ENCODE assay signal across 8 cellular contexts in genomic region chr3:107662109-107662477, GRCh38.
A peak's percentile ranks its signal among the peaks of the same experiment; 100 is the strongest.
DNase-seq lines count a peak whose midpoint lies in the region; ATAC-seq, FAIRE-seq and TF ChIP-seq lines count a peak whose summit lies in the region.

No MANE protein-coding gene starts in this region.

- intact Hi-C loops in upper lobe of right lung (cut with DNase I): no loop called here

- H3K36me3 Mint-ChIP-seq in activated naive CD4-positive, alpha-beta T cell treated with anti-CD3 and anti-CD28 coated beads, Interleukin-2, amount 50 U/mL, for 72 hours: no peaks in the 10 kb centered on the region

- DNase-seq in activated naive CD4-positive, alpha-beta T cell treated with anti-CD3 and anti-CD28 coated beads, Interleukin-2, amount 50 U/mL, for 72 hours (ENCODE audit: low spot score in 2 of 2): no peak
- DNase-seq in activated naive CD4-positive, alpha-beta T cell treated with Interleukin-2 at 50 U/mL for 16 hours: no peak
- DNase-seq in bronchial epithelial cell (ENCODE audit: low read depth) (peak; percentile 78), lung (ENCODE audit: low spot score) (no peak), upper lobe of right lung (no peak), iPS-NIHi7 (ENCODE audit: extremely low spot score) (no peak)
- no peak for DNase-seq in central memory CD4-positive, alpha-beta T cell

- H3K4me1 ChIP-seq in lung (ENCODE audit: control insufficient read depth in 2 of 2, insufficient read depth in 2 of 2, low read length in 2 of 2): peaks cover 0 to 8% of the 10 kb centered on the region in 2 donors
- peaks cover 28% of the 10 kb centered on the region for H3K4me1 ChIP-seq in upper lobe of right lung

- H3K4me3 ChIP-seq in bronchial epithelial cell (ENCODE audit: low read depth, low read length) (no peak overlapping the region), lung (no peak overlapping the region), upper lobe of right lung (peak overlapping the region; percentile 29)

- H3K9me3 ChIP-seq in lung (ENCODE audit: control insufficient read depth in 2 of 2, insufficient read depth in 1 of 2, low read length in 1 of 2) (no peaks in the 10 kb centered on the region), upper lobe of right lung (no peaks in the 10 kb centered on the region)

- no peaks in the 10 kb centered on the region for H3K9me3 Mint-ChIP-seq in activated naive CD4-positive, alpha-beta T cell treated with anti-CD3 and anti-CD28 coated beads, Interleukin-2, amount 50 U/mL, for 72 hours

- 21 to 59% methylated on average over 3 of the region's 3 CpGs for WGBS in lung, 2 donors

- ATAC-seq in activated naive CD4-positive, alpha-beta T cell treated with anti-CD3 and anti-CD28 coated beads, Interleukin-2, amount 50 U/mL, for 72 hours: peak; percentile 40 to 67
- ATAC-seq in lung (ENCODE audit: insufficient read depth, low FRiP score) (peak; percentile 64), upper lobe of right lung (peak; percentile 73), GM21576 (IDR thresholded peaks at IDR 0.05; ENCODE audit: unreplicated experiment) (no peak)

- no peak overlapping the region for H3K27ac Mint-ChIP-seq in activated naive CD4-positive, alpha-beta T cell treated with anti-CD3 and anti-CD28 coated beads, Interleukin-2, amount 50 U/mL, for 72 hours

- H3K36me3 ChIP-seq in bronchial epithelial cell (ENCODE audit: control insufficient read depth, insufficient read depth, low read length) (no peaks in the 10 kb centered on the region), lung (ENCODE audit: control insufficient read depth in 2 of 2, insufficient read depth in 2 of 2, low read length in 2 of 2) (no peaks in the 10 kb centered on the region), upper lobe of right lung (no peaks in the 10 kb centered on the region)

- TF ChIP-seq CTCF in bronchial epithelial cell (IDR thresholded peaks at IDR 0.05; ENCODE audit: insufficient read depth, low read length, severe bottlenecking) (no peak), lung (IDR thresholded peaks at IDR 0.05; ENCODE audit: control extremely low read depth, extremely low read depth) (no peak), upper lobe of right lung (IDR thresholded peaks at IDR 0.05) (no peak)

- H3K27ac ChIP-seq in lung (ENCODE audit: low read depth in 1 of 2, low read length in 1 of 2) (peak overlapping the region in 1 of 2 donors; percentile 29), upper lobe of right lung (peak overlapping the region; percentile 61)

- no peak for FAIRE-seq in bronchial epithelial cell (lab: Jason Lieb, UNC)

- H3K27me3 ChIP-seq in bronchial epithelial cell (ENCODE audit: control insufficient read depth, insufficient read depth, low read length) (no peaks in the 10 kb centered on the region), lung (ENCODE audit: control insufficient read depth, insufficient read depth) (no peaks in the 10 kb centered on the region), upper lobe of right lung (no peaks in the 10 kb centered on the region)
